6 cellular contexts compared by ENCODE assay signal in the genomic region with DNA sequence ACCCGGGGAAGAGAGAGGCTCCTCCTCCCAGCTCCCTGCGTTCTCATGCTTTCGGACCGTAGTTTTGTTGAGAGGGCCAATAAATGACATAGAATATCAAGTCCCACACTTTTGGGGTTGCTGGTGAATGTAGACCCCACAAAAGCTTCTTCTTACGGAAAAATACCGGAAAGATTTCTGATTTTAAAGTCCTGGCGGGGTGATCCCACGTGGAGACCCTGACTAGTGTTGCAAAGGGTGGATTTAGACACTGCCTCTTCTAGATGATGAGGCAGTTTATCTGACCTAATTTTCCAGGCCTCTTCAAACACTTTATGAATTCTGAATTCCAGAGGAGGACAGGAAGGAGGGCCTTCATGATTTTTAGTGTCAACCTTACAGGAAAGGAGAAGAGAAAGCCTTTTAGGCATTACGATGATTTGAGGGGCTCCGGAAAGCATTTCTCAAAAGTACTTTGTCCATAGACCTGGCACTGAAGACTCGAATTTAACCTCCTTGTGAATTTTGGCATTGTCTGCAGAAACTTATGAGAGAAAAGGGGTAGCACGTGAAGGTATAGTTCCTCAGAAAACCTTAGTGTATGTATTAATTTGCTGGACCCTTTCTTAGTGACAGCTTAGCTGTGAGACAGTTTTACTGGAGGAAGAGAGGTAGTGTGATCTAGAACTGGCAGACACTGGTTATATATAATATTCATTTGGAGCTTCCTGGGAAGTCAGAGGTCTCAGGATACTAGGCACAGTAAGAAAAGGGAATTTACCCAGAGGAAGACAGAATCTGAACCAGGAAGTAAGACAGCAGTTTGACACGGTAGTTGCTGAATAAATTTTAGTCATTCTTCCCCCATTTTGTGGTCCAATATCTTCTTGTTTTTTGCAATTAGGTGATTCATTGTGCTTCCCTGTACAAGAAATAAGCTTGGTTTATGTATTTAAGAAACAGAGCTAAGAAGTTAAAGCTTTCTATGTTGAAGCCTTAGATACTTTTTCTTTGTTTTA. TPM values are rescaled to one million over a fixed set of nuclear protein-coding genes. Genes with fewer than 3 reads are reported as not detected.
DNase-seq lines count a peak whose midpoint lies in the region; ATAC-seq and TF ChIP-seq lines count a peak whose summit lies in the region.

No MANE protein-coding gene starts in this region.

- no peak for TF ChIP-seq CTCF in gastroesophageal sphincter (IDR thresholded peaks at IDR 0.05)

- H3K27me3 ChIP-seq in gastroesophageal sphincter (no peaks in the 10 kb centered on the region), thymus (ENCODE audit: control insufficient read depth, insufficient read depth) (no peaks in the 10 kb centered on the region)

- H3K4me3 ChIP-seq in gastroesophageal sphincter = peak overlapping the region; percentile 83 to 86
- H3K4me3 ChIP-seq in thymus (ENCODE audit: low read length) = peak overlapping the region; percentile 98

- H3K36me3 ChIP-seq in gastroesophageal sphincter = peaks cover 0 to 30% of the 10 kb centered on the region in 2 donors
- H3K36me3 ChIP-seq in thymus (ENCODE audit: control insufficient read depth, insufficient read depth) = peaks cover 22% of the 10 kb centered on the region

- TF ChIP-seq EP300 in gastroesophageal sphincter (IDR thresholded peaks at IDR 0.05) = no peak

- no peak for ATAC-seq in gastroesophageal sphincter
- ATAC-seq in GM18519 (IDR thresholded peaks at IDR 0.05; ENCODE audit: low FRiP score, unreplicated experiment) = no peak

- peak overlapping the region; percentile 95 to 99 (median 98) for H3K27ac ChIP-seq in gastroesophageal sphincter
- H3K27ac ChIP-seq in thymus (ENCODE audit: low read depth) = peak overlapping the region; percentile 98

- H3K9me3 ChIP-seq in gastroesophageal sphincter (no peaks in the 10 kb centered on the region), thymus (ENCODE audit: control insufficient read depth) (no peaks in the 10 kb centered on the region)

- 1 to 2% methylated on average over 9 to 10 of the region's 13 CpGs for WGBS in gastroesophageal sphincter (ENCODE audit: low coverage in 1 of 2), 2 donors
- 3% methylated on average over 13 of the region's 13 CpGs for WGBS in thymus

- DNase-seq in stimulated activated CD4-positive, alpha-beta T cell treated with anti-CD3 and anti-CD28 coated beads, Interleukin-2, amount 100 ng/mL, for 24 hours = peak; percentile 31 to 34
- DNase-seq in stimulated activated CD4-positive, alpha-beta T cell treated with anti-CD3 and anti-CD28 coated beads, Interleukin-4, amount 100 ng/mL, for 1 hour = no peak
- peak; percentile 57 for DNase-seq in RPMI7951 (ENCODE audit: low read depth)

- H3K4me1 ChIP-seq in gastroesophageal sphincter (peaks cover 6 to 66% (median 8%) of the 10 kb centered on the region in 3 donors), thymus (ENCODE audit: control insufficient read depth, insufficient read depth, low read length) (peaks cover 14% of the 10 kb centered on the region)

- TF ChIP-seq POLR2A in gastroesophageal sphincter (IDR thresholded peaks at IDR 0.05) = no peak

RNA-seq across cellular contexts. Expression of a gene that starts 0.9 kb away (rescaled TPM):
- 25.8 and 26.3 TPM in 2 replicates for total RNA-seq in RPMI7951 (2014; rRNA removed; shearing (Covaris generic))
- 10 to 100 TPM; 29.3 to 42.3 (median 31.7) TPM for total RNA-seq in gastroesophageal sphincter
- polyA plus RNA-seq in thymus = 30.0 TPM

RNA-seq across cellular contexts. Expression of a gene that starts 15.7 kb away (rescaled TPM):
- 55.9 and 80.2 TPM in 2 replicates for total RNA-seq in RPMI7951 (2014; rRNA removed; shearing (Covaris generic))
- total RNA-seq in gastroesophageal sphincter = 10 to 100 TPM; 54.8 to 73.1 (median 59.1) TPM
- 40.6 TPM for polyA plus RNA-seq in thymus

RNA-seq across cellular contexts. Expression of a gene that starts 22.4 kb away (rescaled TPM):
- total RNA-seq in RPMI7951 (2014; rRNA removed; shearing (Covaris generic)) = 0.29 and 0.36 TPM in 2 replicates
- total RNA-seq in gastroesophageal sphincter = 10 to 100 TPM in 1 of 4 donors, under 1 TPM in 2, not detected in 1; 0.08 to 18.8 (median 0.40) TPM
- polyA plus RNA-seq in thymus = 1.2 TPM

RNA-seq across cellular contexts. Expression of a gene that starts 49.6 kb away (rescaled TPM):
- total RNA-seq in RPMI7951 (2014; rRNA removed; shearing (Covaris generic)) = 18.7 and 24.3 TPM in 2 replicates
- 10 to 100 TPM; 19.7 to 31.3 (median 25.1) TPM for total RNA-seq in gastroesophageal sphincter
- 7.8 TPM for polyA plus RNA-seq in thymus
